In the genomic region with DNA sequence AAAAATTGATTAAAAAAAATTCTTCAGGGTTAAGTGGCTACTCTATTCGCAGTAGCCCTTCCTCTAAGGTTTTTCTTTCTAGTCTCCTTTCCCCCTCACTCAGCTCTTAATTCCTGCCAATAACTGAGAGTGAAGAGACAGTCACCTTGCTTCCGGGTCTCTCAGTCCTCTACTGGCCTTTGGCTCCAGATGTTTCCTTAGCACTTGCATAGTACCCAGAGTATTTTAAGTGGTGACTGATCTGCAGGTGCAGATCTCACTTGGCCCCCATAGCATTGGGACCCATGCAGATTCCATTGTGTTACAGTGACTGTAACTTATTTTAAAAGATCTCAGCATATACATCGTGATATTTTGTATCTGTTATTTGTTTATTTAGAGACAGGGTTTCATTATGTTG, we compare ENCODE assay signal across 17 cellular contexts.
DNase-seq lines count a peak whose midpoint lies in the region; ATAC-seq and TF ChIP-seq lines count a peak whose summit lies in the region.
"Had no signal": no experiment of that assay in that cellular context is flagged by ENCODE, and none has a peak within 500 bp of the region (broad histone marks: within the 10 kb centered on the region; RNA-seq: fewer than 3 reads in every experiment).

No MANE protein-coding gene starts in this region.

- peak; percentile 3 for DNase-seq in NAMALWA (ENCODE audit: low spot score)
- peak; percentile 53 for DNase-seq in RPMI8226
- DNase-seq in natural killer cell, result no peak
- DNase-seq: ACHN; BE2C; CD4-positive, alpha-beta T cell; DMS153; DMS79; GF-D8; HCEC 1CT; KBM-7 had no signal

- no peak for TF ChIP-seq CTCF in natural killer cell (IDR thresholded peaks at IDR 0.05)

- ATAC-seq in GM21526 (IDR thresholded peaks at IDR 0.05; ENCODE audit: low FRiP score, unreplicated experiment) (peak; percentile 55), GM21529 (IDR thresholded peaks at IDR 0.05; ENCODE audit: unreplicated experiment) (no peak), natural killer cell (no peak), HG03457 (IDR thresholded peaks at IDR 0.05; ENCODE audit: unreplicated experiment) (no peak)
- ATAC-seq: GM23338, HepG2 had no signal

- H3K4me1 Mint-ChIP-seq in natural killer cell, result peaks cover 9 to 10% of the 10 kb centered on the region in 2 donors
- H3K4me1 Mint-ChIP-seq: GM23338, IgD-negative memory B cell had no signal

- no peaks in the 10 kb centered on the region for H3K9me3 Mint-ChIP-seq in natural killer cell
- H3K9me3 Mint-ChIP-seq: CD4-positive, alpha-beta T cell; IgD-negative memory B cell had no signal

- no peaks in the 10 kb centered on the region for H3K27me3 Mint-ChIP-seq in natural killer cell (ENCODE audit: low read depth in 2 of 2)
- H3K27me3 Mint-ChIP-seq: CD4-positive, alpha-beta T cell had no signal

- intact Hi-C loops in natural killer cell (cut with micrococcal nuclease), result no loop called here

- no peak overlapping the region for H3K4me3 Mint-ChIP-seq in natural killer cell
- H3K4me3 Mint-ChIP-seq: CD4-positive, alpha-beta T cell; GM23338 had no signal

- H3K27ac Mint-ChIP-seq in natural killer cell, result no peak overlapping the region
- H3K27ac Mint-ChIP-seq: CD4-positive, alpha-beta T cell; GM23338; IgD-negative memory B cell had no signal

- H3K36me3 Mint-ChIP-seq in natural killer cell, result no peaks in the 10 kb centered on the region
- H3K36me3 Mint-ChIP-seq: IgD-negative memory B cell had no signal
